1 cellular context compared by ENCODE assay signal in the genomic region with DNA sequence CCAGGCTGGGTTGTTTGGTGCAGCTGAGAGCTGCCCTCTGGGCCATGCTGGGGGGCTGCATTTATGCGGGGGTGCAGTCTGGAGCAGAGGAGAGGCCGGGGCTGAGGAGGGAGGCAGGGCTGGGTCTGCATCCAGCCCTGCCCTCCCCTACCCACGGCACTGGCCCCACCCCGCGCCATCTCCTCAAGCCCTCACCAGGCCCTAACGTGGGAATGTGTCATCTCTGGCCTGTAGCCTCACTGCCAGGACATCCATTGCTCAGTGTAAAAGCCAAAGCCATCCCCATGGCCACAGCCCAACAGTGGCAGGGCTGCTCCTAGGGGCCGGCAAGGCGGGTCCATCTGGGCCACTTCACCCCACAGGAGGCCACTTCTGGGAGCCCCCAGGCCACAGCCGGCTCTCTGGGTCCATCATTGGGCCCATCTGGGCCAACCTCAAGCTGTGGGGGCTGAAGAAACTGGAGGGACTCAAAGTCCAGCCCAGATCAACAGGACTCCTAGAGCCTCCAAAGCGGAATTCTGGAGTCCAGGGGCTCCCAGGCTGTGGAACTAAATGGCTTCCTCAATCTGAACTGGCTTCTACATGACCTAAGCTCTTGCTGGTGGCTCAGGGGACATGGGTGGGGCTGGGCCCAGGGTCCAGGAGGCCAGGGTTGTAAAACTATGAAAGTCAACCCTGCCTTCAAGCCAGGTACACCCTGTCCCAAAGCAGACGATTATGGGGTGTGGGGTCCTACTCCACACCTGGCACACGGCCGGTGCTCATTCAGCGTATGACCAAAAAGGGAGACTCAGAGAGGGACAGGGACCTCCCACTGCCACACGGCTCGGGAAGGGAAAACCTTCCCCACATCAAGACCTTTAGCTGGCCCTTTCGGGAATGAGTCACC.
TF ChIP-seq lines count a peak whose summit lies in the region.

No MANE protein-coding gene starts in this region.

TF ChIP-seq in SK-N-SH, 30 proteins besides CTCF, POLR2A, EP300 and RAD21 (continued from another document):
- TF ChIP-seq, protein P1, sequence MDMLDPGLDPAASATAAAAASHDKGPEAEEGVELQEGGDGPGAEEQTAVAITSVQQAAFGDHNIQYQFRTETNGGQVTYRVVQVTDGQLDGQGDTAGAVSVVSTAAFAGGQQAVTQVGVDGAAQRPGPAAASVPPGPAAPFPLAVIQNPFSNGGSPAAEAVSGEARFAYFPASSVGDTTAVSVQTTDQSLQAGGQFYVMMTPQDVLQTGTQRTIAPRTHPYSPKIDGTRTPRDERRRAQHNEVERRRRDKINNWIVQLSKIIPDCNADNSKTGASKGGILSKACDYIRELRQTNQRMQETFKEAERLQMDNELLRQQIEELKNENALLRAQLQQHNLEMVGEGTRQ (IDR thresholded peaks at IDR 0.05; ENCODE audit: borderline replicate concordance, low read depth, low read length), result no peak
